Comparison of ENCODE assay signal across 24 cellular contexts in the genomic region with DNA sequence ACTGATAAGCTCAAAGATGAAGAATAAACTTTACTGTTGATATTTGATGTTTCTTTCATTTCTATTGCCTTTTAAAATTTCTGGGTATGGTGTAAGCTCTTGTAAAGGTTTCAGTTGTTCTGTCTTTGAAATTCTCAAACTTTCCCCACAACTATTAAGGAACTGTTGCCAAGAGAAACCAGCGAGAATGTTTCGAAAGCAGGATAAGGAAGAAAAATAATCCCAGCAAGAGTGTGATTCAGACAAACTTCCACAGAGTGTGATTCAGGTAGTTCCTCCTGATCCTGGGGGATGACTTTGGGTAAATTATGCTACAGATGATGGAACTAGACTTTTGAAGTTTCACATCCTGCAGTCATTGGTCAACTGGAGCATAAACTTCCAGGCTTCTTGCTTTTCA.
"Had no signal": no experiment of that assay in that cellular context is flagged by ENCODE, and none has a peak within 500 bp of the region (broad histone marks: within the 10 kb centered on the region; RNA-seq: fewer than 3 reads in every experiment).

No MANE protein-coding gene starts in this region.

- H3K36me3 ChIP-seq: neutrophil, upper lobe of left lung, WERI-Rb-1 had no signal

- H3K27ac ChIP-seq: neutrophil, upper lobe of left lung, WERI-Rb-1 had no signal

- H3K27me3 ChIP-seq: neutrophil, upper lobe of left lung had no signal

- H3K9me3 Mint-ChIP-seq: activated CD4-positive, alpha-beta T cell treated with anti-CD3 and anti-CD28 coated beads, Interleukin-2, amount 10 ng/mL, durations not matched to agents 7 days and 5 days; dendritic cell treated with granulocyte-macrophage colony-stimulating factor and Interleukin-4, amounts not matched to agents 40 ng/mL and 50 ng/mL, for 4 days; memory B cell; nephron had no signal

- H3K4me1 Mint-ChIP-seq: activated CD4-positive, alpha-beta T cell treated with anti-CD3 and anti-CD28 coated beads, Interleukin-2, amount 10 ng/mL, durations not matched to agents 7 days and 5 days; activated CD8-positive, alpha-beta memory T cell treated with anti-CD3 and anti-CD28 coated beads, Interleukin-2, amount 10 ng/mL, durations not matched to agents 7 days and 5 days; memory B cell; nephron had no signal

- H3K27me3 Mint-ChIP-seq: activated CD4-positive, alpha-beta T cell treated with anti-CD3 and anti-CD28 coated beads, Interleukin-2, amount 10 ng/mL, durations not matched to agents 7 days and 5 days; activated CD8-positive, alpha-beta memory T cell treated with anti-CD3 and anti-CD28 coated beads, Interleukin-2, amount 10 ng/mL, durations not matched to agents 7 days and 5 days; activated CD8-positive, alpha-beta T cell treated with anti-CD3 and anti-CD28 coated beads for 36 hours; dendritic cell treated with granulocyte-macrophage colony-stimulating factor and Interleukin-4, amounts not matched to agents 40 ng/mL and 50 ng/mL, for 4 days; memory B cell had no signal

- H3K4me1 ChIP-seq: upper lobe of left lung had no signal

- FAIRE-seq: endometrium, frontal cortex, TTC549 had no signal

- H3K36me3 Mint-ChIP-seq: activated CD8-positive, alpha-beta memory T cell treated with anti-CD3 and anti-CD28 coated beads, Interleukin-2, amount 10 ng/mL, durations not matched to agents 7 days and 5 days; memory B cell had no signal

- H3K9me3 ChIP-seq: neutrophil, upper lobe of left lung had no signal

- H3K27ac Mint-ChIP-seq: activated CD4-positive, alpha-beta T cell treated with anti-CD3 and anti-CD28 coated beads, Interleukin-2, amount 10 ng/mL, durations not matched to agents 7 days and 5 days; activated CD8-positive, alpha-beta memory T cell treated with anti-CD3 and anti-CD28 coated beads, Interleukin-2, amount 10 ng/mL, durations not matched to agents 7 days and 5 days; activated CD8-positive, alpha-beta T cell treated with anti-CD3 and anti-CD28 coated beads for 36 hours; dendritic cell treated with granulocyte-macrophage colony-stimulating factor and Interleukin-4, amounts not matched to agents 40 ng/mL and 50 ng/mL, for 4 days; memory B cell; nephron had no signal

- H3K4me3 ChIP-seq: upper lobe of left lung had no signal

- DNase-seq: activated CD4-positive, alpha-beta T cell treated with anti-CD3 and anti-CD28 coated beads, Interleukin-2, amount 10 ng/mL, durations not matched to agents 7 days and 5 days; activated CD4-positive, CD25-positive, alpha-beta regulatory T cell treated with anti-CD3 and anti-CD28 coated beads, Interleukin-2, amount 50 U/mL, for 72 hours; activated CD8-positive, alpha-beta memory T cell treated with anti-CD3 and anti-CD28 coated beads, Interleukin-2, amount 10 ng/mL, durations not matched to agents 7 days and 5 days; activated CD8-positive, alpha-beta T cell treated with anti-CD3 and anti-CD28 coated beads for 36 hours; activated effector memory CD4-positive, alpha-beta T cell treated with anti-CD3 and anti-CD28 coated beads, Interleukin-2, amount 50 U/mL, for 16 hours; activated naive CD4-positive, alpha-beta T cell treated with anti-CD3 and anti-CD28 coated beads, Interleukin-2, amount 50 U/mL, for 16 hours; activated T-cell treated with anti-CD3 and anti-CD28 coated beads for 4 hours; aorta; effector CD4-positive, alpha-beta T cell; glutamatergic neuron; hippocampal formation; left cardiac atrium; retina; stimulated activated CD4-positive, alpha-beta T cell treated with anti-CD3 and anti-CD28 coated beads, Interleukin-4, amount 100 ng/mL, for 24 hours; stimulated activated naive CD4-positive, alpha-beta T cell treated with Interleukin-2 at 50 U/mL for 16 hours; upper lobe of left lung; WERI-Rb-1 had no signal

- ATAC-seq: activated CD8-positive, alpha-beta memory T cell treated with anti-CD3 and anti-CD28 coated beads, Interleukin-2, amount 10 ng/mL, durations not matched to agents 7 days and 5 days; activated CD8-positive, alpha-beta T cell treated with anti-CD3 and anti-CD28 coated beads for 36 hours had no signal

- H3K4me3 Mint-ChIP-seq: activated CD4-positive, alpha-beta T cell treated with anti-CD3 and anti-CD28 coated beads, Interleukin-2, amount 10 ng/mL, durations not matched to agents 7 days and 5 days; activated CD8-positive, alpha-beta memory T cell treated with anti-CD3 and anti-CD28 coated beads, Interleukin-2, amount 10 ng/mL, durations not matched to agents 7 days and 5 days; activated CD8-positive, alpha-beta T cell treated with anti-CD3 and anti-CD28 coated beads for 36 hours; dendritic cell treated with granulocyte-macrophage colony-stimulating factor and Interleukin-4, amounts not matched to agents 40 ng/mL and 50 ng/mL, for 4 days; memory B cell; nephron had no signal
